Comparison of ENCODE assay signal across 1 cellular context in the genomic region with DNA sequence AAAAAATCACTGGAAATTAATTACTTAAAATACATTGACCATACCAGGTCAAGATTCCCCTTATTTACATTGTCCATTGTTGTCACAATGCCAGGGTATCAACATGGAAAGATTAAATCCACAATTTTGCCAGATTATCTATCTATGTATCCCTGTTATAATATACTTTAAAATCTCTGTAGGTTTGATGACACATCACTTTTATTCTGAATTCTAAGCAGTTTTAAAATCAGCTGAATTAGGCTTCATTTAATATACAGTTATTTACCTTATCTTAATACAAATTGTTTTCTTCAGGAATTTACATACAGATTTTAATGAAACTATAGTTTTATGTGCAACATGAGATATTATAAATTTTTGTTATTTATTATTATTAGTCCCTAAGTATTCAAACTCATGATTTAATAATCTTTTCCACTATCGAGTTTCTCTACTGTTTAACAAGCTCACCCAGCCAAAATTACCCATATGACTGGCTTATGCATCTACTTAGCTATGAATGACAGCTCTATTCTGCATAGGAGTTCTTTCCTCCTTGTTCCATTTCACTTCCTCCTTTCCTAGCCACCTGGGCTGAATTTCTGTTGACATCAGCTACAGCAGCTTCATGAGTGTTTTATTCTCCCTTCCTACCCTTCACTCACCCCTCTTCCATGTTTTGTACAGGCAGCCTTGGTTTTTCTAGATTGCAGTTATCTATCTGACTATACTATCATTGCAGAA.
TF ChIP-seq lines count a peak whose summit lies in the region.

No MANE protein-coding gene starts in this region.

TF ChIP-seq in GM12878, 131 proteins besides CTCF, POLR2A, EP300 and RAD21 (continued from another document):
- TF ChIP-seq, protein P1, sequence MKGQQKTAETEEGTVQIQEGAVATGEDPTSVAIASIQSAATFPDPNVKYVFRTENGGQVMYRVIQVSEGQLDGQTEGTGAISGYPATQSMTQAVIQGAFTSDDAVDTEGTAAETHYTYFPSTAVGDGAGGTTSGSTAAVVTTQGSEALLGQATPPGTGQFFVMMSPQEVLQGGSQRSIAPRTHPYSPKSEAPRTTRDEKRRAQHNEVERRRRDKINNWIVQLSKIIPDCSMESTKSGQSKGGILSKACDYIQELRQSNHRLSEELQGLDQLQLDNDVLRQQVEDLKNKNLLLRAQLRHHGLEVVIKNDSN (IDR thresholded peaks at IDR 0.05; ENCODE audit: borderline replicate concordance, extremely low read length, insufficient read depth, low read depth, low read length): no peak
- TF ChIP-seq, protein P2, sequence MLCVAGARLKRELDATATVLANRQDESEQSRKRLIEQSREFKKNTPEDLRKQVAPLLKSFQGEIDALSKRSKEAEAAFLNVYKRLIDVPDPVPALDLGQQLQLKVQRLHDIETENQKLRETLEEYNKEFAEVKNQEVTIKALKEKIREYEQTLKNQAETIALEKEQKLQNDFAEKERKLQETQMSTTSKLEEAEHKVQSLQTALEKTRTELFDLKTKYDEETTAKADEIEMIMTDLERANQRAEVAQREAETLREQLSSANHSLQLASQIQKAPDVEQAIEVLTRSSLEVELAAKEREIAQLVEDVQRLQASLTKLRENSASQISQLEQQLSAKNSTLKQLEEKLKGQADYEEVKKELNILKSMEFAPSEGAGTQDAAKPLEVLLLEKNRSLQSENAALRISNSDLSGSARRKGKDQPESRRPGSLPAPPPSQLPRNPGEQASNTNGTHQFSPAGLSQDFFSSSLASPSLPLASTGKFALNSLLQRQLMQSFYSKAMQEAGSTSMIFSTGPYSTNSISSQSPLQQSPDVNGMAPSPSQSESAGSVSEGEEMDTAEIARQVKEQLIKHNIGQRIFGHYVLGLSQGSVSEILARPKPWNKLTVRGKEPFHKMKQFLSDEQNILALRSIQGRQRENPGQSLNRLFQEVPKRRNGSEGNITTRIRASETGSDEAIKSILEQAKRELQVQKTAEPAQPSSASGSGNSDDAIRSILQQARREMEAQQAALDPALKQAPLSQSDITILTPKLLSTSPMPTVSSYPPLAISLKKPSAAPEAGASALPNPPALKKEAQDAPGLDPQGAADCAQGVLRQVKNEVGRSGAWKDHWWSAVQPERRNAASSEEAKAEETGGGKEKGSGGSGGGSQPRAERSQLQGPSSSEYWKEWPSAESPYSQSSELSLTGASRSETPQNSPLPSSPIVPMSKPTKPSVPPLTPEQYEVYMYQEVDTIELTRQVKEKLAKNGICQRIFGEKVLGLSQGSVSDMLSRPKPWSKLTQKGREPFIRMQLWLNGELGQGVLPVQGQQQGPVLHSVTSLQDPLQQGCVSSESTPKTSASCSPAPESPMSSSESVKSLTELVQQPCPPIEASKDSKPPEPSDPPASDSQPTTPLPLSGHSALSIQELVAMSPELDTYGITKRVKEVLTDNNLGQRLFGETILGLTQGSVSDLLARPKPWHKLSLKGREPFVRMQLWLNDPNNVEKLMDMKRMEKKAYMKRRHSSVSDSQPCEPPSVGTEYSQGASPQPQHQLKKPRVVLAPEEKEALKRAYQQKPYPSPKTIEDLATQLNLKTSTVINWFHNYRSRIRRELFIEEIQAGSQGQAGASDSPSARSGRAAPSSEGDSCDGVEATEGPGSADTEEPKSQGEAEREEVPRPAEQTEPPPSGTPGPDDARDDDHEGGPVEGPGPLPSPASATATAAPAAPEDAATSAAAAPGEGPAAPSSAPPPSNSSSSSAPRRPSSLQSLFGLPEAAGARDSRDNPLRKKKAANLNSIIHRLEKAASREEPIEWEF (IDR thresholded peaks at IDR 0.05; ENCODE audit: insufficient replicate concordance, low read depth, low read length): no peak
- TF ChIP-seq IKZF2 (IDR thresholded peaks at IDR 0.05): 0 out of 4 replicates have a peak, but pooled peaks of 1 of the 2 experiments have one; percentile 31
- peak; percentile 47; the same call in 1 of the 2 replicates for TF ChIP-seq SPI1 (IDR thresholded peaks at IDR 0.05; ENCODE audit: borderline replicate concordance, insufficient read depth, low read depth, low read length)
- no peak for TF ChIP-seq HCFC1 (IDR thresholded peaks at IDR 0.05; ENCODE audit: low read length)
- TF ChIP-seq, protein P3, sequence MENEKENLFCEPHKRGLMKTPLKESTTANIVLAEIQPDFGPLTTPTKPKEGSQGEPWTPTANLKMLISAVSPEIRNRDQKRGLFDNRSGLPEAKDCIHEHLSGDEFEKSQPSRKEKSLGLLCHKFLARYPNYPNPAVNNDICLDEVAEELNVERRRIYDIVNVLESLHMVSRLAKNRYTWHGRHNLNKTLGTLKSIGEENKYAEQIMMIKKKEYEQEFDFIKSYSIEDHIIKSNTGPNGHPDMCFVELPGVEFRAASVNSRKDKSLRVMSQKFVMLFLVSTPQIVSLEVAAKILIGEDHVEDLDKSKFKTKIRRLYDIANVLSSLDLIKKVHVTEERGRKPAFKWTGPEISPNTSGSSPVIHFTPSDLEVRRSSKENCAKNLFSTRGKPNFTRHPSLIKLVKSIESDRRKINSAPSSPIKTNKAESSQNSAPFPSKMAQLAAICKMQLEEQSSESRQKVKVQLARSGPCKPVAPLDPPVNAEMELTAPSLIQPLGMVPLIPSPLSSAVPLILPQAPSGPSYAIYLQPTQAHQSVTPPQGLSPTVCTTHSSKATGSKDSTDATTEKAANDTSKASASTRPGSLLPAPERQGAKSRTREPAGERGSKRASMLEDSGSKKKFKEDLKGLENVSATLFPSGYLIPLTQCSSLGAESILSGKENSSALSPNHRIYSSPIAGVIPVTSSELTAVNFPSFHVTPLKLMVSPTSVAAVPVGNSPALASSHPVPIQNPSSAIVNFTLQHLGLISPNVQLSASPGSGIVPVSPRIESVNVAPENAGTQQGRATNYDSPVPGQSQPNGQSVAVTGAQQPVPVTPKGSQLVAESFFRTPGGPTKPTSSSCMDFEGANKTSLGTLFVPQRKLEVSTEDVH (IDR thresholded peaks at IDR 0.05; ENCODE audit: low read depth, partially characterized antibody): no peak
- TF ChIP-seq EGR1 (IDR thresholded peaks at IDR 0.05; ENCODE audit: borderline replicate concordance in 1 of 2, low read depth in 2 of 2, low read length in 2 of 2): no peak
- no peak for TF ChIP-seq NFYA (IDR thresholded peaks at IDR 0.05; ENCODE audit: borderline replicate concordance, low read depth, low read length)
- TF ChIP-seq CHD4 (IDR thresholded peaks at IDR 0.05): no peak
